21 cellular contexts compared by ENCODE assay signal in the genomic region with DNA sequence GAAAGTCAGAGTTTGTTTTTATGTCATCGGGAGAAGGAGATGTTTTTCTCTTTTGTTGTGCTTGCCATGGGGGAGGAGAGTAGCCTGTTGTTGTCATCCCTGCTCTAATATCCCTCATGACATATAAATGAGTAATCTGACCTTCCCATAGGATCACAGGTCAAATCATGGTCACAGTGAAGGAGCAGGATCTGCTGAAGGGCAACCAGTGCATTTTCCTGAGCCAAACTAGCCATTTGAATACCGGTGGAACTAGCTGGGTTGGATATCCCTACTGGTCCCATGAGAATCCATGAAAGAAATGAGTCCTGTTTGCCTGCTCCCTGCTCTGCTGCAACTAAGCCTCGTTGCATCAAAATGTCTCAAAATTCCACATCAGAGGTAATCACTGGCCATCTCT.
"Had no signal": no experiment of that assay in that cellular context is flagged by ENCODE, and none has a peak within 500 bp of the region (broad histone marks: within the 10 kb centered on the region; RNA-seq: fewer than 3 reads in every experiment).

No MANE protein-coding gene starts in this region.

- H3K36me3 ChIP-seq: left lung, tibial nerve, vagina had no signal

- H3K27me3 ChIP-seq: left lung, tibial nerve, vagina had no signal

- FAIRE-seq: keratinocyte had no signal

- H3K4me1 ChIP-seq: left lung, tibial nerve, vagina had no signal

- ATAC-seq: activated CD8-positive, alpha-beta memory T cell treated with anti-CD3 and anti-CD28 coated beads, Interleukin-2, amount 10 ng/mL, durations not matched to agents 7 days and 5 days; effector memory CD8-positive, alpha-beta T cell; left lung; T-helper 17 cell had no signal

- H3K27ac ChIP-seq: left lung, tibial nerve, vagina had no signal

- H3K4me3 ChIP-seq: left lung, tibial nerve, vagina had no signal

- DNase-seq: activated B cell treated with CpG ODN at 0.5 μM for 24 hours; activated CD4-positive, alpha-beta memory T cell treated with anti-CD3 and anti-CD28 coated beads, Interleukin-2, amount 10 ng/mL, durations not matched to agents 7 days and 5 days; activated CD4-positive, alpha-beta T cell treated with anti-CD3 and anti-CD28 coated beads for 4 hours; activated CD8-positive, alpha-beta memory T cell treated with anti-CD3 and anti-CD28 coated beads, Interleukin-2, amount 10 ng/mL, durations not matched to agents 7 days and 5 days; activated naive CD4-positive, alpha-beta T cell treated with Interleukin-2 at 50 U/mL for 16 hours; activated naive CD8-positive, alpha-beta T cell treated with anti-CD3 and anti-CD28 coated beads, Interleukin-2, amount 10 ng/mL, durations not matched to agents 7 days and 5 days; amygdala; caudate nucleus; effector memory CD8-positive, alpha-beta T cell; left lung; midbrain; nucleus accumbens; posterior cingulate gyrus; stimulated activated CD4-positive, alpha-beta T cell treated with anti-CD3 and anti-CD28 coated beads, Interleukin-12 subunit alpha, Interleukin-12 subunit beta, amount 100 ng/mL, for 4 hours; stimulated activated CD4-positive, alpha-beta T cell treated with anti-CD3 and anti-CD28 coated beads, Interleukin-1b, Interleukin-23, amount 100 ng/mL, for 48 hours; stimulated activated CD8-positive, alpha-beta memory T cell treated with anti-CD3 and anti-CD28 coated beads, Interleukin-4, amount 100 ng/mL, for 48 hours; stimulated activated naive CD4-positive, alpha-beta T cell treated with Interleukin-2 at 50 U/mL for 16 hours; T-helper 17 cell had no signal

- H3K9me3 ChIP-seq: vagina had no signal
